In genomic region chr15:30670056-30670455, GRCh38 we compare ENCODE assay signal across 1 cellular context.
TF ChIP-seq lines count a peak whose summit lies in the region.

No MANE protein-coding gene starts in this region.

TF ChIP-seq in A549, 52 proteins besides CTCF, POLR2A, EP300 and RAD21 (continued from another document):
- TF ChIP-seq, protein P1, sequence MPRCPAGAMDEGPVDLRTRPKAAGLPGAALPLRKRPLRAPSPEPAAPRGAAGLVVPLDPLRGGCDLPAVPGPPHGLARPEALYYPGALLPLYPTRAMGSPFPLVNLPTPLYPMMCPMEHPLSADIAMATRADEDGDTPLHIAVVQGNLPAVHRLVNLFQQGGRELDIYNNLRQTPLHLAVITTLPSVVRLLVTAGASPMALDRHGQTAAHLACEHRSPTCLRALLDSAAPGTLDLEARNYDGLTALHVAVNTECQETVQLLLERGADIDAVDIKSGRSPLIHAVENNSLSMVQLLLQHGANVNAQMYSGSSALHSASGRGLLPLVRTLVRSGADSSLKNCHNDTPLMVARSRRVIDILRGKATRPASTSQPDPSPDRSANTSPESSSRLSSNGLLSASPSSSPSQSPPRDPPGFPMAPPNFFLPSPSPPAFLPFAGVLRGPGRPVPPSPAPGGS (IDR thresholded peaks at IDR 0.05): no peak
- TF ChIP-seq FOSL2 (IDR thresholded peaks at IDR 0.05): no peak
- TF ChIP-seq FOSL2 (CRISPR knock-in tag; IDR thresholded peaks at IDR 0.05): no peak
- TF ChIP-seq HDAC2 (IDR thresholded peaks at IDR 0.05): no peak
- no peak for TF ChIP-seq JUN (IDR thresholded peaks at IDR 0.05)
- TF ChIP-seq HOXA7 (CRISPR knock-in tag; IDR thresholded peaks at IDR 0.05): no peak
- TF ChIP-seq CBX8 (IDR thresholded peaks at IDR 0.05): no peak
- no peak for TF ChIP-seq ESRRA (IDR thresholded peaks at IDR 0.05; ENCODE audit: borderline replicate concordance, low read length)
- TF ChIP-seq MAZ (IDR thresholded peaks at IDR 0.05; ENCODE audit: borderline replicate concordance, low read depth, low read length): no peak
- TF ChIP-seq TP53 (CRISPR knock-in tag; IDR thresholded peaks at IDR 0.05): no peak
- TF ChIP-seq MAX (IDR thresholded peaks at IDR 0.05): no peak
- TF ChIP-seq, protein P2, sequence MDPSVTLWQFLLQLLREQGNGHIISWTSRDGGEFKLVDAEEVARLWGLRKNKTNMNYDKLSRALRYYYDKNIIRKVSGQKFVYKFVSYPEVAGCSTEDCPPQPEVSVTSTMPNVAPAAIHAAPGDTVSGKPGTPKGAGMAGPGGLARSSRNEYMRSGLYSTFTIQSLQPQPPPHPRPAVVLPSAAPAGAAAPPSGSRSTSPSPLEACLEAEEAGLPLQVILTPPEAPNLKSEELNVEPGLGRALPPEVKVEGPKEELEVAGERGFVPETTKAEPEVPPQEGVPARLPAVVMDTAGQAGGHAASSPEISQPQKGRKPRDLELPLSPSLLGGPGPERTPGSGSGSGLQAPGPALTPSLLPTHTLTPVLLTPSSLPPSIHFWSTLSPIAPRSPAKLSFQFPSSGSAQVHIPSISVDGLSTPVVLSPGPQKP (IDR thresholded peaks at IDR 0.05; ENCODE audit: low read depth, low read length): no peak
- no peak for TF ChIP-seq SREBF2 (IDR thresholded peaks at IDR 0.05)
- TF ChIP-seq FOSB (CRISPR knock-in tag; IDR thresholded peaks at IDR 0.05): no peak
- no peak for TF ChIP-seq ZSCAN20 (CRISPR knock-in tag; IDR thresholded peaks at IDR 0.05)
- TF ChIP-seq E2F6 (IDR thresholded peaks at IDR 0.05; ENCODE audit: borderline replicate concordance, low read depth): no peak
- TF ChIP-seq HMGXB4 (CRISPR knock-in tag; IDR thresholded peaks at IDR 0.05; ENCODE audit: borderline replicate concordance): no peak
